8 cellular contexts compared by ENCODE assay signal in the genomic region with DNA sequence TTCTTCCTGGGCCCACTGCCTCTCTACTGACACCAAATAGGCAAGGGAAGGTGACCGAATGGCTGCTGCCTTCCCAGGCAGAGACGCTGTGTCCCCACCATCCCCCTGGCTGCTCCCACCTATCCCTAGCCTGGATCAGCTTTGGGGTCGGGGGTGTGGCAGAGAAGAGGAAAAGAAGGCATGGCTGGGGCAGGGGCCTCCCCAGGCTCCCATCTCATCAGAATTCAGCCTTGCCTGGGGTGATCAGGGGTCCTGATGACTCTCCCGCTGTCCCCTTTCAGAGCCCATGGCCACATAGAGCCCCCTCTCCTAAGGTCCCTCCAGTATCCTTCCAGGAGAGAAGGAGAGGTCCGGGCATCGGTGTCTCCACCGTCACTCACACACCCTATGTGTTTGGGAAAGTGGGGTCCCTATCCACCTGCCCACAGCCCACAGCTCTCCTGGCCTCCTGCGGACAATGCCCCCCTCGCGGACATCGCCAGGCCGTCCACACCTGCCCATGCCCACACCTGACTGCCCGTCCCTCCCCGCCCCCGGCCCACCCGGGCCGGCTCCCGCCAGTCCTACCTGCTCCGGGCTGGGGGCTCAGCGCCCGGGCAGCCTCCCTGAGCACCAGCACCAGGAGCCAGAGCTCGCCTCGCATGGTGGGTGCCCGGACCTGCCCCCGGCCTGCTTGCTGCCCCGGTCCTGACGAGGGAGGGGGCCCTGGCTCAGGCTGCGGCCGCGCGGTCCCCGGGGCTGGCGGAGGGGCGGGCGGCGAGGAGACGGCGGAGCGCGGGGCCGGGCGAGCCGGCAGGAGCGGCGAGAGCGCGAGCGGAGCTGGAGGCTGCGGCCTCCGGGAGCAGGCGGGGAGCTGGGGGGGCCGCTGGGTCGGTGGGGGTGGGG. TPM values are rescaled to one million over a fixed set of nuclear protein-coding genes. Genes with fewer than 3 reads are reported as not detected.
A peak's percentile ranks its signal among the peaks of the same experiment; 100 is the strongest.
DNase-seq lines count a peak whose midpoint lies in the region; ATAC-seq, FAIRE-seq and TF ChIP-seq lines count a peak whose summit lies in the region.

A gene (minus strand): TSS at position 843 of the 885 bp plus-strand sequence. CDS start 200 bp downstream, at position 643.

- 27% methylated on average over 22 of the region's 53 CpGs for WGBS in K562 (ENCODE audit: insufficient coverage, low coverage, missing lambda C conversion rate)
- 20% methylated on average over 2 of the region's 53 CpGs for WGBS in right lobe of liver (ENCODE audit: insufficient coverage, low coverage, low lambda C conversion rate, missing lambda C conversion rate)
- WGBS in thymus, result 4% methylated on average over 53 of the region's 53 CpGs

- no peak for TF ChIP-seq POLR2A in K562 (conservative IDR thresholded peaks at IDR 0.05)
- no peak for TF ChIP-seq POLR2A in right lobe of liver (IDR thresholded peaks at IDR 0.05)

- no peaks in the 10 kb centered on the region for H3K9me1 ChIP-seq in K562 (ENCODE audit: control insufficient read depth, insufficient read depth, low read length)

- FAIRE-seq in K562 (lab: Jason Lieb, UNC), result no peak

- CTCF ChIA-PET in K562 (lab: Yijun Ruan, JAX; ENCODE audit: low intra/inter-chr PET ratio), result no interaction called here

- in situ Hi-C loops in K562 (cut with MboI), result no loop called here

- BruUV-seq in K562 (replicated peaks; lab: Mats Ljungman, UMichigan), result no TSS peak

- H3K36me3 ChIP-seq in K562 (ENCODE audit: control insufficient read depth, insufficient read depth, low read length) (no peaks in the 10 kb centered on the region), right lobe of liver (no peaks in the 10 kb centered on the region), thymus (ENCODE audit: control insufficient read depth, insufficient read depth) (peaks cover 6% of the 10 kb centered on the region)

- H3K4me3 ChIP-seq in K562, result peak within 1 kb of the TSS; percentile 90; the same call in 1 of the 2 replicates
- H3K4me3 ChIP-seq in right lobe of liver, result peak within 1 kb of the TSS in 2 of 3 donors; percentile 16
- peak within 1 kb of the TSS; percentile 71 for H3K4me3 ChIP-seq in thymus (ENCODE audit: low read length)

- TF ChIP-seq CTCF in K562 (IDR thresholded peaks at IDR 0.05 in 2 of 3, conservative IDR thresholded peaks at IDR 0.05 in 1 of 3; ENCODE audit: insufficient read depth in 2 of 3, low read depth in 1 of 3, low read length in 3 of 3), result no peak
- no peak for TF ChIP-seq CTCF in right lobe of liver (IDR thresholded peaks at IDR 0.05)

- H2AFZ ChIP-seq in K562 (ENCODE audit: low read depth, low read length), result peak within 1 kb of the TSS; percentile 66; the same call in 1 of the 2 replicates

- H3K4me2 ChIP-seq in K562 (ENCODE audit: insufficient read depth, low read length), result peak within 1 kb of the TSS; percentile 100

- ATAC-seq in K562 (no peak), right lobe of liver (no peak), GM21423 (IDR thresholded peaks at IDR 0.05; ENCODE audit: unreplicated experiment) (no peak), HG03378 (IDR thresholded peaks at IDR 0.05; ENCODE audit: unreplicated experiment) (no peak), GM18858 (IDR thresholded peaks at IDR 0.05; ENCODE audit: unreplicated experiment) (no peak)

- POLR2A ChIA-PET in K562 (lab: Yijun Ruan, JAX), result interaction anchor here (0.5 to 1.6 kb wide), 3 partner anchors 14 to 397 kb away, joined by 3 to 4 read pairs (median 3); no protein-coding TSS in a partner anchor

- H3K27me3 ChIP-seq in K562 (ENCODE audit: control insufficient read depth in 2 of 2, insufficient read depth in 2 of 2, low read length in 2 of 2), result peaks cover 7 to 22% of the 10 kb centered on the region in 2 experiments; a peak in 4 of 5 replicates
- peaks cover 0 to 3% of the 10 kb centered on the region in 2 donors for H3K27me3 ChIP-seq in right lobe of liver
- H3K27me3 ChIP-seq in thymus (ENCODE audit: control insufficient read depth, insufficient read depth), result no peaks in the 10 kb centered on the region

- H3K4me1 ChIP-seq in K562 (replicated peaks in 1 of 2; ENCODE audit: control insufficient read depth in 2 of 2, insufficient read depth in 2 of 2, low read length in 2 of 2) (peaks cover 8 to 27% of the 10 kb centered on the region in 2 experiments; a peak in 2 of 5 replicates), right lobe of liver (peaks cover 0 to 11% (median 2%) of the 10 kb centered on the region in 4 donors), thymus (ENCODE audit: control insufficient read depth, insufficient read depth, low read length) (peaks cover 17% of the 10 kb centered on the region)

- H3K79me2 ChIP-seq in K562 (ENCODE audit: control insufficient read depth, insufficient read depth, low read length), result no peaks in the 10 kb centered on the region

- TF ChIP-seq RAD21 in K562 (CRISPR knock-in tag; conservative IDR thresholded peaks at IDR 0.05 in 1 of 2, IDR thresholded peaks at IDR 0.05 in 1 of 2), result no peak

- peaks cover 4% of the 10 kb centered on the region; the same call in 1 of the 2 replicates for H4K20me1 ChIP-seq in K562 (replicated peaks; ENCODE audit: control insufficient read depth, insufficient read depth, low read length)

- intact Hi-C loops in K562 (cut with micrococcal nuclease) (loop anchor here (5.0 to 10.0 kb wide), 4 partner anchors 84 to 396 kb away; a partner anchor contains a TSS), right lobe of liver (cut with DNase I) (loop anchor here (5.0 to 10.0 kb wide), 3 partner anchors 166 to 276 kb away; a partner anchor contains a TSS)

- H3K27ac ChIP-seq in K562 (ENCODE audit: extremely low read depth, low read depth, low read length) (no peak within 1 kb of the TSS), right lobe of liver (no peak within 1 kb of the TSS), thymus (ENCODE audit: low read depth) (peak within 1 kb of the TSS; percentile 57)

- DNase-seq in NCI-H748 (lab: John Stamatoyannopoulos, UW; ENCODE audit: unreplicated experiment), result peak; percentile 34
- DNase-seq in NCI-H748 treated with DMSO at 0.1 percent for 48 hours (lab: John Stamatoyannopoulos, UW), result no peak
- peak in 1 of 4 experiments; percentile 31 for DNase-seq in K562 (ENCODE audit: extremely low read depth in 1 of 4, low spot score in 3 of 4)
- no peak for DNase-seq in right lobe of liver

- no peak for TF ChIP-seq EP300 in K562 (IDR thresholded peaks at IDR 0.05; ENCODE audit: low read length)

- peak within 1 kb of the TSS in 1 of 2 experiments; percentile 56; a peak in 1 of 4 replicates for H3K9ac ChIP-seq in K562 (ENCODE audit: insufficient read depth in 1 of 2, low read depth in 2 of 2, low read length in 2 of 2)

- H3K9me3 ChIP-seq in K562 (replicated peaks; ENCODE audit: control insufficient read depth, insufficient read depth, low read depth, low read length), result no peaks in the 10 kb centered on the region
- no peaks in the 10 kb centered on the region for H3K9me3 ChIP-seq in right lobe of liver
- no peaks in the 10 kb centered on the region for H3K9me3 ChIP-seq in thymus (ENCODE audit: control insufficient read depth)

TF ChIP-seq in K562, 482 proteins besides CTCF, POLR2A, EP300 and RAD21:
- TF ChIP-seq TRIM28 (IDR thresholded peaks at IDR 0.05), result no peak
- no peak for TF ChIP-seq FOXM1 (IDR thresholded peaks at IDR 0.05; ENCODE audit: low read depth)
- no peak for TF ChIP-seq FOXM1 (CRISPR knock-in tag; IDR thresholded peaks at IDR 0.05; ENCODE audit: low read depth)
- no peak for TF ChIP-seq FIP1L1 (IDR thresholded peaks at IDR 0.05; ENCODE audit: low read depth, low read length, poor library complexity, severe bottlenecking)
- TF ChIP-seq CCAR2 (IDR thresholded peaks at IDR 0.05; ENCODE audit: low read depth, low read length), result no peak

RNA-seq across cellular contexts. Expression of the gene that starts here (rescaled TPM):
- total RNA-seq in K562 (2011; cell fraction: chromatin; rRNA removed; ENCODE audit: low replicate concordance), result not detected in 2 replicates
- not detected in 2 replicates for total RNA-seq in K562 (2011; cell fraction: nucleolus; rRNA removed)
- total RNA-seq in K562 (2011; cell fraction: nucleoplasm; rRNA removed), result not detected in 2 replicates
- not detected in 2 replicates for total RNA-seq in K562 (2014; rRNA removed)
- total RNA-seq in K562 (2014; rRNA removed; fragmentation: Illumina TruSeq; extraction: Trizol), result not detected in 2 replicates
- not detected in 2 replicates for total RNA-seq in K562 (2015; rRNA removed; fragmentation: Illumina TruSeq; extraction: Trizol)
- total RNA-seq in K562 (2021), result not detected in 2 replicates
- polyA plus RNA-seq in K562 (2011; rRNA removed), result 0.11 TPM in 1 of 2 replicates, not detected in the other
- polyA plus RNA-seq in K562 (2011; cell fraction: cytosol; rRNA removed), result not detected in 2 replicates
- polyA plus RNA-seq in K562 (2011; cell fraction: nucleus; rRNA removed), result 0.21 and 0.29 TPM in 2 replicates
- polyA plus RNA-seq in K562 (2012), result 0.01 and 0.03 TPM in 2 replicates
- polyA plus RNA-seq in K562 (2014; fragmentation: Illumina TruSeq; extraction: Trizol), result not detected in 2 replicates
- polyA plus RNA-seq in K562 (2014; fragmentation: Nextera tagmentation; extraction: Ambion mirVana), result not detected
- not detected in 2 replicates for polyA plus RNA-seq in K562 (2014; rRNA removed)
- polyA minus RNA-seq in K562 (2011; rRNA and poly(A)+ RNA removed), result not detected in 2 replicates
- not detected in 2 replicates for polyA minus RNA-seq in K562 (2011; cell fraction: cytosol; rRNA and poly(A)+ RNA removed)
- polyA minus RNA-seq in K562 (2011; cell fraction: nucleus; rRNA and poly(A)+ RNA removed), result not detected in 2 replicates
- total RNA-seq in right lobe of liver, result 1 to 10 TPM in 1 of 6 experiments, under 1 TPM in 5; 0.11 to 1.6 (median 0.54) TPM
- 66.4 TPM for polyA plus RNA-seq in thymus

Comparison
In these comparisons a context has a peak if more than half of its experiments do, and no peak if none do; other contexts are left out.
1. RNA of the gene that starts here (polyA plus RNA-seq): 66.4 TPM in thymus (single experiment); 0.01 to 0.29 TPM in K562; every median in the first group is over 10 times any median in the second.
2. H3K4me3 ChIP-seq: peak in every context shown above with its lines; median percentile 90 in K562; 71 in thymus; 16 in right lobe of liver.